9 cellular contexts compared by ENCODE assay signal in genomic region chr3:150469031-150469930, GRCh38.
DNase-seq lines count a peak whose midpoint lies in the region; ATAC-seq, FAIRE-seq and TF ChIP-seq lines count a peak whose summit lies in the region.
"Had no signal": no experiment of that assay in that cellular context is flagged by ENCODE, and none has a peak within 500 bp of the region (broad histone marks: within the 10 kb centered on the region; RNA-seq: fewer than 3 reads in every experiment).

No MANE protein-coding gene starts in this region.

- POLR2A ChIA-PET in Panc1 (lab: Charles Lee) = no interaction called here

- H3K4me3 ChIP-seq in Panc1 (ENCODE audit: low read depth in 2 of 2, low read length in 2 of 2) (peak overlapping the region in 1 of 2 experiments; percentile 25; a peak in 2 of 4 replicates), fibroblast of the aortic adventitia (ENCODE audit: low read depth, low read length) (no peak overlapping the region), prostate gland (no peak overlapping the region), kidney (ENCODE audit: low read length in 2 of 2) (no peak overlapping the region), coronary artery (no peak overlapping the region)

- DNase-seq in COLO829 (ENCODE audit: low spot score) (peak; percentile 28), Panc1 (ENCODE audit: low read depth, low spot score) (peak; percentile 94), fibroblast of the aortic adventitia (ENCODE audit: low read depth) (peak; percentile 96), prostate gland (ENCODE audit: low spot score) (peak; percentile 63), KBM-7 (no peak), kidney (no peak), coronary artery (ENCODE audit: low spot score) (no peak)
- DNase-seq: NCI-H1436 treated with DMSO at 0.1 percent for 48 hours had no signal

- peak overlapping the region; percentile 77 for H3K27ac ChIP-seq in Panc1 (ENCODE audit: low read length)
- peak overlapping the region in 1 of 2 donors; percentile 52 for H3K27ac ChIP-seq in prostate gland
- no peak overlapping the region for H3K27ac ChIP-seq in kidney (ENCODE audit: low read depth in 2 of 2, low read length in 2 of 2)
- no peak overlapping the region for H3K27ac ChIP-seq in coronary artery

- peaks cover 6% of the 10 kb centered on the region; the same call in 1 of the 2 replicates for H3K36me3 ChIP-seq in Panc1 (ENCODE audit: control insufficient read depth, insufficient read depth, low read length)
- no peaks in the 10 kb centered on the region for H3K36me3 ChIP-seq in prostate gland
- no peaks in the 10 kb centered on the region for H3K36me3 ChIP-seq in kidney (ENCODE audit: control insufficient read depth in 1 of 2, insufficient read depth in 2 of 2, low read length in 2 of 2)

- ATAC-seq in Panc1 = peak; percentile 90
- no peak for ATAC-seq in HG02885 (IDR thresholded peaks at IDR 0.05; ENCODE audit: poor library complexity, unreplicated experiment)

- no TSS peak for BruUV-seq in Panc1 (replicated peaks; lab: Mats Ljungman, UMichigan)

- H3K4me1 ChIP-seq in Panc1 (ENCODE audit: control insufficient read depth, insufficient read depth, low read length) (peaks cover 16% of the 10 kb centered on the region), prostate gland (replicated peaks) (no peaks in the 10 kb centered on the region), kidney (ENCODE audit: control insufficient read depth in 1 of 2, insufficient read depth in 1 of 2, low read depth in 1 of 2, low read length in 2 of 2) (no peaks in the 10 kb centered on the region)

- peaks cover 8% of the 10 kb centered on the region; the same call in 1 of the 2 replicates for H3K9me3 ChIP-seq in Panc1 (ENCODE audit: control insufficient read depth, insufficient read depth, low read depth, low read length)
- no peaks in the 10 kb centered on the region for H3K9me3 ChIP-seq in prostate gland
- no peaks in the 10 kb centered on the region for H3K9me3 ChIP-seq in kidney (ENCODE audit: control insufficient read depth in 1 of 2, low read length in 2 of 2)

- H3K27me3 ChIP-seq in Panc1 (ENCODE audit: control insufficient read depth, insufficient read depth, low read length) (no peaks in the 10 kb centered on the region), prostate gland (replicated peaks; ENCODE audit: insufficient read depth) (no peaks in the 10 kb centered on the region)

- CTCF ChIA-PET in Panc1 (lab: Charles Lee) = interaction anchor here (1.2 kb wide), 1 partner anchor 26 kb away, joined by 3 read pairs; no protein-coding TSS in a partner anchor

- no peak overlapping the region for H3K9ac ChIP-seq in kidney (ENCODE audit: low read length in 2 of 2)

- TF ChIP-seq CTCF in Panc1 (IDR thresholded peaks at IDR 0.05) = no peak
- TF ChIP-seq CTCF in fibroblast of the aortic adventitia (IDR thresholded peaks at IDR 0.05; ENCODE audit: insufficient read depth, low read length) = no peak
- no peak for TF ChIP-seq CTCF in prostate gland (IDR thresholded peaks at IDR 0.05)
- no peak for TF ChIP-seq CTCF in kidney (IDR thresholded peaks at IDR 0.05; ENCODE audit: borderline replicate concordance, extremely low read depth, insufficient read depth)
- no peak for TF ChIP-seq CTCF in coronary artery (IDR thresholded peaks at IDR 0.05)

- no peak for TF ChIP-seq POLR2A in prostate gland (IDR thresholded peaks at IDR 0.05)

- in situ Hi-C loops in Panc1 (cut with HindIII; ENCODE audit: low pct_unique_long_range_greater_than_20kb, low sequenced_read_pairs) = no loop called here
- in situ Hi-C loops in KBM-7 (cut with MboI; ENCODE audit: low pct_unique_long_range_greater_than_20kb, low sequenced_read_pairs) = no loop called here

- intact Hi-C loops in Panc1 (cut with micrococcal nuclease; ENCODE audit: unreplicated experiment) = no loop called here
- intact Hi-C loops in prostate gland (cut with DNase I) = no loop called here
- intact Hi-C loops in kidney (cut with DNase I) = no loop called here

- FAIRE-seq in kidney (lab: Jason Lieb, UNC) = no peak

- WGBS in prostate gland = 72% methylated on average over 15 of the region's 15 CpGs

Comparison
In these comparisons a context has a peak if more than half of its experiments do, and no peak if none do; other contexts are left out.
1. DNase-seq: peak in COLO829 (single experiment), Panc1 (single experiment), fibroblast of the aortic adventitia (single experiment) and prostate gland (single experiment); none in KBM-7 (single experiment), kidney (single experiment) and coronary artery (single experiment).